ENCODE assay signal across 9 cellular contexts in the genomic region with DNA sequence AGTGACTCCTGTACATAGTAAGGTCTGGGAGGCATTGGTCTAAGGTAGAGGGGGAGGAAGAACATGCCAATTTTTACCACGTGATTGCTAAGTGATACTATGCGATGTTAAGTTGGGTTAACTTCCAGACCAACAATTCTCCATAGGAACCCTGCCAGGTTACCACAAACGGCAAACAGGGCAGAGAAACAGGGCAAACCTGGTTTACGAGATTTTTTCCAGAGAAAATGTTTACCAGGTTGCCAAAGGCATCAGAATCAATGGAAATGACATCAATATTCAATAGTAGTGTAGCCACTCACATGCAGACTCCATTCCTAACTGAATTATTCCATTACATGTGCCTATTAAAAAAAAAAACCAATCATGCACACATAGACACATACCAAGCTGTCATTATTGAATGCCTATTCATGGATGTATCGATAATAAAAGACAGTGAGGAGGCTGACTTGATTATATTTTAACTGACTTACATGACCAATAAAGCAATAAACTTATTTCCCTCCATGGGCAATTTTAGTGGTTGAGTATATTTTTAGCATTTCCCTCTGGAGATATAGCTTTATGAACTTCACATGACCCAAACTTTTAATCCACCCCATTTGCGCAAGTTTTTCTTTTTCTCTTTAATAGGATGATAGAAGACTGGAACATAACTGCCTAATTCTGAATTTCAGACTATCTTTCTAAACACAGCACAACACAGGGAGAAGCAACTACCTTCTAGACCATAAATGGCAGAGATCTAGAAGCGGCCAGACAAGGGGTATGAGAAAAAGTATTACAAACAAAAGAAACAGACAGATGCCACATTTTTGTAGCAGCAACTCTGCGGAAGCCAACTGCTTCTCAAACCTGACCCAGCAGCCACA. TPM values are rescaled to one million over a fixed set of nuclear protein-coding genes. Genes with fewer than 3 reads are reported as not detected.
DNase-seq lines count a peak whose midpoint lies in the region; ATAC-seq and TF ChIP-seq lines count a peak whose summit lies in the region.
"Had no signal": no experiment of that assay in that cellular context is flagged by ENCODE, and none has a peak within 500 bp of the region (broad histone marks: within the 10 kb centered on the region; RNA-seq: fewer than 3 reads in every experiment).

No MANE protein-coding gene starts in this region.

- CTCF ChIA-PET in RWPE1 (lab: Yijun Ruan, JAX): interaction anchor here (1.4 kb wide), 1 partner anchor 51 kb away, joined by 8 read pairs; no protein-coding TSS in a partner anchor

- H3K27me3 ChIP-seq in BLaER1: no peaks in the 10 kb centered on the region
- H3K27me3 ChIP-seq in ectodermal cell (ENCODE audit: control insufficient read depth, insufficient read depth, low read length, poor library complexity, severe bottlenecking): no peaks in the 10 kb centered on the region

- H3K4me1 ChIP-seq in BLaER1: peaks cover 12% of the 10 kb centered on the region
- peaks cover 6% of the 10 kb centered on the region for H3K4me1 ChIP-seq in ectodermal cell (ENCODE audit: control insufficient read depth, insufficient read depth, low read length)

- H3K27ac Mint-ChIP-seq in neural crest cell (ENCODE audit: unreplicated experiment): peak overlapping the region; percentile 66

- TF ChIP-seq CTCF in RWPE1 (conservative IDR thresholded peaks at IDR 0.05; ENCODE audit: low read depth): no peak
- no peak for TF ChIP-seq CTCF in neural crest cell (conservative IDR thresholded peaks at IDR 0.05)

- no peak for DNase-seq in RWPE1 (ENCODE audit: low spot score)
- DNase-seq in neural crest cell (ENCODE audit: low read depth, low spot score): no peak
- DNase-seq in left lobe of liver (ENCODE audit: low spot score): no peak
- no peak for DNase-seq in activated CD4-positive, CD25-positive, alpha-beta regulatory T cell (lab: John Stamatoyannopoulos, UW)
- no peak for DNase-seq in NCI-H1417 treated with DMSO at 0.1 percent for 48 hours (lab: John Stamatoyannopoulos, UW)
- DNase-seq in middle frontal gyrus (ENCODE audit: extremely low spot score, low spot score): no peak
- DNase-seq: KBM-7 had no signal

- no peaks in the 10 kb centered on the region for H3K27me3 Mint-ChIP-seq in neural crest cell (ENCODE audit: low read depth)

- H3K4me2 ChIP-seq in BLaER1: peak overlapping the region; percentile 29

- H3K4me3 ChIP-seq in BLaER1: no peak overlapping the region
- H3K4me3 ChIP-seq in ectodermal cell (ENCODE audit: insufficient read depth, low read depth, low read length): no peak overlapping the region

- no peaks in the 10 kb centered on the region for H4K20me1 ChIP-seq in BLaER1

- H3K9me3 ChIP-seq in BLaER1 (peaks cover 21% of the 10 kb centered on the region), ectodermal cell (ENCODE audit: control insufficient read depth, low read length) (no peaks in the 10 kb centered on the region)

- no peak overlapping the region for H3K9ac ChIP-seq in BLaER1

- ATAC-seq in left lobe of liver: no peak

- peaks cover 11% of the 10 kb centered on the region for H3K36me3 Mint-ChIP-seq in neural crest cell (ENCODE audit: low read depth)

- POLR2A ChIA-PET in RWPE1 (lab: Yijun Ruan, JAX; ENCODE audit: low non-redundant PET): no interaction called here

- WGBS in ectodermal cell, 2 experiments: 70 to 81% methylated on average over 6 to 7 of the region's 8 CpGs

- peaks cover 8% of the 10 kb centered on the region for H3K4me1 Mint-ChIP-seq in neural crest cell

- no peak overlapping the region for H3K27ac ChIP-seq in BLaER1
- peak overlapping the region; percentile 38; the same call in 1 of the 2 replicates for H3K27ac ChIP-seq in RWPE1
- H3K27ac ChIP-seq in ectodermal cell (ENCODE audit: insufficient read depth, low read depth, low read length, poor library complexity, severe bottlenecking): peak overlapping the region; percentile 33

- H3K36me3 ChIP-seq in BLaER1: peaks cover 14% of the 10 kb centered on the region
- no peaks in the 10 kb centered on the region for H3K36me3 ChIP-seq in ectodermal cell (ENCODE audit: control insufficient read depth, insufficient read depth, low read length)

- peaks cover 7% of the 10 kb centered on the region for H3K9me3 Mint-ChIP-seq in neural crest cell

- H3K4me3 Mint-ChIP-seq in neural crest cell: no peak overlapping the region

RNA-seq across cellular contexts. Expression of a gene that starts 40.6 kb away (rescaled TPM):
- polyA plus RNA-seq in ectodermal cell (2013, experiment 1 of 4): not detected
- 0.28 TPM for polyA plus RNA-seq in ectodermal cell (2013, experiment 2 of 4)
- 0.27 TPM for polyA plus RNA-seq in ectodermal cell (2013, experiment 3 of 4)
- 0.49 TPM for polyA plus RNA-seq in ectodermal cell (2013, experiment 4 of 4)
- total RNA-seq in neural crest cell (0.48 and 0.68 TPM in 2 replicates), left lobe of liver (2.0 TPM)
